In the genomic region with DNA sequence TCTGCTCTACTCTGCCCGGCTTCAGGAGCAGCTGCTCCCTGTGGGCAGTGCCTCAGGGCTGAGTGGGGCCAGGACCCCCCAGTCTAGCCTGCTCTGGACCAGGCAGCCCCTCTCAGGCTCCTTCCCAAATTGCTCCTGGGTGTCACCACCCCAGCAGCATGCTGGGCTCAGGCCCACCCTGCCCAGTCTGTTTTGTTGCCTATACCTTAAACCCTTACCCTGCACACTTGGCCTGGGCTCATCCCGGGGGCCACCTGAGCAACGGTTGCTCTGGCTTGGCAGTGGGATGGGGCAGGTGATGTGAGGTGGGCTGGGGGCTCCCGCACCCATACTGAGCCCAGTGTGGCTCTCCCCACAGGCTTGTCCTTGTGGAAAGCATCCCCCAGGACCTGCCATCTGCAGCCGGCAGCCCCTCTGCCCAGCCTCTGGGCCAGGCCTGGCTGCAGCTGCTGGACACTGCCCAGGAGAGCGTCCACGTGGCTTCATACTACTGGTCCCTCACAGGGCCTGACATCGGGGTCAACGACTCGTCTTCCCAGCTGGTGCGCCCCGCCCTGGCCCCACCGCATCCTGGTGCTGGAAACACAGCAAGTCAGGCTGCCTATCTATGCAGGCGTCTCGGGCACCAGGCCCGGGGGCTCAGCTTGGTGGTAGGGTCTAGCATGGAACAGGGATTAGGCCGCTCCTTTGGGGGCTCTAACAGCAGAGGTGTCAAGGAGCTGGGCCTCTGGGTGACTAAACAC, we compare ENCODE assay signal across 19 cellular contexts. TPM values are rescaled to one million over a fixed set of nuclear protein-coding genes. Genes with fewer than 3 reads are reported as not detected.
DNase-seq lines count a peak whose midpoint lies in the region; TF ChIP-seq lines count a peak whose summit lies in the region.
"Had no signal": no experiment of that assay in that cellular context is flagged by ENCODE, and none has a peak within 500 bp of the region (broad histone marks: within the 10 kb centered on the region; RNA-seq: fewer than 3 reads in every experiment).

No MANE protein-coding gene starts in this region.

- peak overlapping the region; percentile 66 for H3K4ac ChIP-seq in neuronal stem cell (ENCODE audit: low read length)

- peak overlapping the region; percentile 91 for H2AK5ac ChIP-seq in neuronal stem cell (ENCODE audit: low read depth, low read length)

- H3K4me1 ChIP-seq in BLaER1 (peaks cover 79% of the 10 kb centered on the region), neuronal stem cell (ENCODE audit: control insufficient read depth in 2 of 2, insufficient read depth in 1 of 2, low read depth in 1 of 2, low read length in 2 of 2) (peaks cover 0 to 8% of the 10 kb centered on the region in 2 donors)

- no peak for TF ChIP-seq CTCF in GM13977 (IDR thresholded peaks at IDR 0.05; ENCODE audit: extremely low read depth, insufficient read depth, missing control alignments)

- H3K9ac ChIP-seq in BLaER1 (peak overlapping the region; percentile 87; the same call in 1 of the 2 replicates), neuronal stem cell (ENCODE audit: low read depth, low read length, poor library complexity) (peak overlapping the region; percentile 54)

- H3K9me3 ChIP-seq in BLaER1 (no peaks in the 10 kb centered on the region; the same call in 1 of the 2 replicates), neuronal stem cell (replicated peaks in 1 of 2; ENCODE audit: control insufficient read depth in 2 of 2, insufficient read depth in 1 of 2, low read depth in 1 of 2, low read length in 2 of 2) (peaks cover 3 to 6% of the 10 kb centered on the region in 2 donors)

- H2BK5ac ChIP-seq in neuronal stem cell (ENCODE audit: low read length): no peak overlapping the region

- peak overlapping the region; percentile 80 for H3K23ac ChIP-seq in neuronal stem cell (ENCODE audit: low read depth, low read length, poor library complexity)

- H3K27me3 ChIP-seq in BLaER1 (no peaks in the 10 kb centered on the region), neuronal stem cell (ENCODE audit: control insufficient read depth in 3 of 3, insufficient read depth in 3 of 3, low read depth in 1 of 3, low read length in 3 of 3) (peaks cover 17 to 48% (median 34%) of the 10 kb centered on the region in 3 experiments)
- H3K27me3 ChIP-seq: BE2C had no signal

- H3K14ac ChIP-seq in neuronal stem cell (ENCODE audit: low read length): peak overlapping the region; percentile 67

- DNase-seq in GM13977 (ENCODE audit: low spot score): peak; percentile 14
- DNase-seq in islet precursor cell: peak; percentile 49
- DNase-seq in neuronal stem cell (ENCODE audit: low spot score): no peak
- no peak for DNase-seq in DMS53 (lab: John Stamatoyannopoulos, UW)
- no peak for DNase-seq in GOT3 (lab: John Stamatoyannopoulos, UW)
- no peak for DNase-seq in G401 (ENCODE audit: low spot score)
- DNase-seq: BE2C; CD8-positive, alpha-beta memory T cell; DND-41; GDM1; Kasumi-1; MM.1S; NCI-H1092 treated with DMSO at 0.1 percent for 48 hours; NCI-H1694; NCI-H510A treated with DMSO at 0.1 percent for 48 hours; Right ventricle myocardium superior had no signal

- H3K79me1 ChIP-seq in neuronal stem cell (ENCODE audit: low read depth, low read length): peaks cover 5% of the 10 kb centered on the region

- peak overlapping the region; percentile 16 for H2BK15ac ChIP-seq in neuronal stem cell (ENCODE audit: low read length)

- peak overlapping the region; percentile 100 for H3K4me2 ChIP-seq in BLaER1
- no peak overlapping the region for H3K4me2 ChIP-seq in neuronal stem cell (ENCODE audit: insufficient read depth, low read length, poor library complexity, severe bottlenecking)

- no peak overlapping the region for H2AFZ ChIP-seq in neuronal stem cell (ENCODE audit: low read length)

- H2BK120ac ChIP-seq in neuronal stem cell (ENCODE audit: low read depth, low read length): peak overlapping the region; percentile 74

- in situ Hi-C loops in GM13977 (cut with MboI; ENCODE audit: low pct_unique_long_range_greater_than_20kb, low sequenced_read_pairs, unreplicated experiment): no loop called here
- in situ Hi-C loops in G401 (cut with HindIII; ENCODE audit: low sequenced_read_pairs): no loop called here

- H3K27ac ChIP-seq in BLaER1 (peak overlapping the region; percentile 96), neuronal stem cell (replicated peaks; ENCODE audit: low read length) (no peak overlapping the region)
- H3K27ac ChIP-seq: SK-N-MC had no signal

- peak overlapping the region; percentile 65 for H4K8ac ChIP-seq in neuronal stem cell (ENCODE audit: low read depth, low read length)

- H4K20me1 ChIP-seq in BLaER1: peaks cover 28% of the 10 kb centered on the region; the same call in 1 of the 2 replicates

- H2BK12ac ChIP-seq in neuronal stem cell (ENCODE audit: low read length): peak overlapping the region; percentile 84

- H3K36me3 ChIP-seq in BLaER1 (peaks cover 44% of the 10 kb centered on the region), neuronal stem cell (replicated peaks in 1 of 2; ENCODE audit: control insufficient read depth in 2 of 2, insufficient read depth in 2 of 2, low read length in 2 of 2) (no peaks in the 10 kb centered on the region)
- H3K36me3 ChIP-seq: BE2C had no signal

- no peak overlapping the region for H4K91ac ChIP-seq in neuronal stem cell (ENCODE audit: low read depth, low read length, poor library complexity)

- H3K4me3 ChIP-seq in BLaER1: no peak overlapping the region
- H3K4me3 ChIP-seq in neuronal stem cell (ENCODE audit: low read length in 2 of 2): no peak overlapping the region
- H3K4me3 ChIP-seq: SK-N-MC had no signal

- peak overlapping the region; percentile 76 for H3K18ac ChIP-seq in neuronal stem cell (ENCODE audit: low read length)

- WGBS in neuronal stem cell (ENCODE audit: extremely low coverage in 2 of 2, insufficient read length in 2 of 2, insufficient replicate concordance in 1 of 2), 2 donors: no CpG with 5 or more reads among the region's 17 CpGs

RNA-seq across cellular contexts. Expression of gene PLD4, which starts 3.9 kb away (rescaled TPM):
- polyA plus RNA-seq in neuronal stem cell (2013, experiment 1 of 2): 0.04 TPM
- polyA plus RNA-seq in neuronal stem cell (2013, experiment 2 of 2): 0.03 TPM
- not detected in 2 replicates for total RNA-seq in G401 (2014; rRNA removed; shearing (Covaris generic))
- total RNA-seq: H1 had no signal
- polyA plus RNA-seq: CD8-positive, alpha-beta memory T cell had no signal

RNA-seq across cellular contexts. Expression of gene AHNAK2, which starts 49.6 kb away (rescaled TPM):
- polyA plus RNA-seq in neuronal stem cell (2013, experiment 1 of 2): 0.43 TPM
- polyA plus RNA-seq in neuronal stem cell (2013, experiment 2 of 2): 0.46 TPM
- 17.0 and 31.1 TPM in 2 replicates for total RNA-seq in G401 (2014; rRNA removed; shearing (Covaris generic))
- polyA plus RNA-seq: CD8-positive, alpha-beta memory T cell had no signal

RNA-seq across cellular contexts. Expression of gene CLBA1, which starts 57.0 kb away (rescaled TPM):
- 6.1 TPM for polyA plus RNA-seq in neuronal stem cell (2013, experiment 1 of 2)
- polyA plus RNA-seq in neuronal stem cell (2013, experiment 2 of 2): 6.0 TPM
- total RNA-seq in G401 (2014; rRNA removed; shearing (Covaris generic)): 10.5 and 18.0 TPM in 2 replicates

Comparison
In these comparisons a context has a peak if more than half of its experiments do, and no peak if none do; other contexts are left out.
1. DNase-seq: peak in GM13977 (single experiment) and islet precursor cell (single experiment); none in neuronal stem cell (single experiment), DMS53 (single experiment), GOT3 (single experiment) and G401 (single experiment).